ENCODE assay signal across 21 cellular contexts in genomic region chr3:53318522-53318921, GRCh38. TPM values are rescaled to one million over a fixed set of nuclear protein-coding genes. Genes with fewer than 3 reads are reported as not detected.
DNase-seq lines count a peak whose midpoint lies in the region; ATAC-seq and TF ChIP-seq lines count a peak whose summit lies in the region.
"Had no signal": no experiment of that assay in that cellular context is flagged by ENCODE, and none has a peak within 500 bp of the region (broad histone marks: within the 10 kb centered on the region; RNA-seq: fewer than 3 reads in every experiment).

No MANE protein-coding gene starts in this region.

- H3K27ac ChIP-seq in cardiac muscle cell, result peak overlapping the region; percentile 70
- H3K27ac ChIP-seq in dorsolateral prefrontal cortex, result no peak overlapping the region
- H3K27ac ChIP-seq: 22Rv1, left ventricle myocardium inferior had no signal

- H3K4me1 ChIP-seq in cardiac muscle cell (ENCODE audit: low read depth), result peaks cover 6% of the 10 kb centered on the region

- DNase-seq in cardiac muscle cell (ENCODE audit: low read depth in 1 of 2, low spot score in 1 of 2) (peak in 1 of 2 donors; percentile 40), left cardiac atrium (no peak), astrocyte of the cerebellum (ENCODE audit: low read depth) (peak; percentile 5), foreskin fibroblast (peak; percentile 54 to 82), left colon (no peak), dorsolateral prefrontal cortex (no peak)
- DNase-seq: activated B cell treated with CpG ODN at 0.5 μM for 24 hours, Caco-2, GDM1, left ventricle myocardium inferior, MM.1S, NCI-H1694 treated with DMSO at 0.1 percent for 48 hours, NCI-H446, trophoblast cell had no signal

- in situ Hi-C loops in astrocyte of the cerebellum (cut with HindIII; ENCODE audit: low sequenced_read_pairs), result no loop called here

- no peak for TF ChIP-seq CTCF in cardiac muscle cell (IDR thresholded peaks at IDR 0.05; ENCODE audit: low read depth, low read length)
- no peak for TF ChIP-seq CTCF in astrocyte of the cerebellum (IDR thresholded peaks at IDR 0.05; ENCODE audit: low read depth, low read length, missing control alignments)
- TF ChIP-seq CTCF in foreskin fibroblast (IDR thresholded peaks at IDR 0.05; ENCODE audit: low read depth, low read length), result no peak
- no peak for TF ChIP-seq CTCF in dorsolateral prefrontal cortex (IDR thresholded peaks at IDR 0.05 in 54 of 56, conservative IDR thresholded peaks at IDR 0.05 in 2 of 56; ENCODE audit: low read depth in 1 of 56, partially characterized antibody in 56 of 56)

- H3K9me3 ChIP-seq in cardiac muscle cell (ENCODE audit: low read depth), result no peaks in the 10 kb centered on the region
- H3K9me3 ChIP-seq: Caco-2, left ventricle myocardium inferior had no signal

- no peak overlapping the region for H3K4me3 ChIP-seq in cardiac muscle cell
- H3K4me3 ChIP-seq in astrocyte of the cerebellum (ENCODE audit: low read depth, low read length), result no peak overlapping the region
- no peak overlapping the region for H3K4me3 ChIP-seq in foreskin fibroblast (ENCODE audit: low read depth in 1 of 2, low read length in 2 of 2)
- H3K4me3 ChIP-seq in dorsolateral prefrontal cortex, result no peak overlapping the region
- H3K4me3 ChIP-seq: left ventricle myocardium inferior, smooth muscle cell had no signal

- ATAC-seq in left cardiac atrium (no peak), left colon (no peak), GM19035 (IDR thresholded peaks at IDR 0.05; ENCODE audit: unreplicated experiment) (no peak), HG02973 (IDR thresholded peaks at IDR 0.05; ENCODE audit: unreplicated experiment) (no peak)
- ATAC-seq: esophagus mucosa, HCT116, Right ventricle myocardium inferior had no signal

- intact Hi-C loops in left cardiac atrium (cut with DNase I) (no loop called here), left colon (cut with DNase I, micrococcal nuclease) (no loop called here), dorsolateral prefrontal cortex (cut with DNase I) (no loop called here)

- no peaks in the 10 kb centered on the region for H3K27me3 ChIP-seq in cardiac muscle cell
- no peaks in the 10 kb centered on the region for H3K27me3 ChIP-seq in dorsolateral prefrontal cortex

- peaks cover 29% of the 10 kb centered on the region for H3K36me3 ChIP-seq in cardiac muscle cell

RNA-seq across cellular contexts. Expression of gene DCP1A, which starts 28.8 kb away (rescaled TPM):
- 23.0 and 34.3 TPM in 2 replicates for total RNA-seq in cardiac muscle cell
- polyA plus RNA-seq in cardiac muscle cell, result 67.0 and 107 TPM in 2 replicates
- total RNA-seq in left cardiac atrium, result 10 to 100 TPM; 17.4 to 21.3 TPM
- 10 to 100 TPM; 17.5 to 21.2 TPM for total RNA-seq in left colon
- 10 to 100 TPM; 13.7 to 30.8 (median 21.9) TPM for total RNA-seq in dorsolateral prefrontal cortex

Comparison
In these comparisons a context has a peak if more than half of its experiments do, and no peak if none do; other contexts are left out.
1. DNase-seq: peak in astrocyte of the cerebellum (single experiment) and foreskin fibroblast (2 of 2); none in left cardiac atrium (single experiment), left colon (0 of 2) and dorsolateral prefrontal cortex (0 of 10).